Comparison of ENCODE assay signal across 8 cellular contexts in the genomic region with DNA sequence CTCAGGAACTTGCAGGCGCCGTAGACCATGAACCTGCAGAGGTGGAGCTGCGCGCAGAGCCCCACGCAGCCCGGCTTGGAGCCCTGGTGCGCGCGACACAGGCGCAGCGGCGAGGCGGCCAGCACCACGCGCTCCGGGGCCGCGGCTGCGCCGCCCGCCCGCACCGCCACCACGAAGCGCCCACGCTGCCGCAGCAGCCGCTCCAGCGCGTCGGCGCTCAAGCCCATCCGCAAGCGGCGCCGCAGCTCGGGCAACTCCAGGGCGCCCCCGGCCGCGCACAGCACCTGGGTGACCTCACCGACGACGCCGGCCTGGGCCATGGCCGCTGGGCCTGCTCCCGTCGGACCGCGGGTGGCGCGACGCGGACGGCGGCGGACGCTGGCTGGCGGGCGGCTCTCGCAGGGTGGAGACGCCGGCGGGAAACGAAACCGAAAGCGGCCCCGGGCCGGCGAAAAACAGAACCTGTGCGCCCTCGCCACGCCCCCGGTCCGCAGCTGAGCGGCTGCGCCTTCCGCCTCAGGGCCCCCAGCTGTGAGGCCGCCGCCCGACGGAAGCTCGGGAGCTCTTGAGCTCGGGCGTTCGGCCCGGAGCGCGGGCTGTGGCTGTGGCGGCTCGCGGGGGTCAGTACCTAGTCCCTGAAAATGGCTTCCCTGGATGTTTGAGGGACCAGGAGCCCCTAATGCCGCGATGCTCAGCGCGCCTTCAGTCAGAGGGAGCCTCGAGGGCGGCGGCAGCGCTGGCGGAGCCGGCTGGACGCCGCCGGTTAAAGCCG. TPM values are rescaled to one million over a fixed set of nuclear protein-coding genes. Genes with fewer than 3 reads are reported as not detected.
A peak's percentile ranks its signal among the peaks of the same experiment; 100 is the strongest.
DNase-seq lines count a peak whose midpoint lies in the region; ATAC-seq and TF ChIP-seq lines count a peak whose summit lies in the region.

A gene with protein sequence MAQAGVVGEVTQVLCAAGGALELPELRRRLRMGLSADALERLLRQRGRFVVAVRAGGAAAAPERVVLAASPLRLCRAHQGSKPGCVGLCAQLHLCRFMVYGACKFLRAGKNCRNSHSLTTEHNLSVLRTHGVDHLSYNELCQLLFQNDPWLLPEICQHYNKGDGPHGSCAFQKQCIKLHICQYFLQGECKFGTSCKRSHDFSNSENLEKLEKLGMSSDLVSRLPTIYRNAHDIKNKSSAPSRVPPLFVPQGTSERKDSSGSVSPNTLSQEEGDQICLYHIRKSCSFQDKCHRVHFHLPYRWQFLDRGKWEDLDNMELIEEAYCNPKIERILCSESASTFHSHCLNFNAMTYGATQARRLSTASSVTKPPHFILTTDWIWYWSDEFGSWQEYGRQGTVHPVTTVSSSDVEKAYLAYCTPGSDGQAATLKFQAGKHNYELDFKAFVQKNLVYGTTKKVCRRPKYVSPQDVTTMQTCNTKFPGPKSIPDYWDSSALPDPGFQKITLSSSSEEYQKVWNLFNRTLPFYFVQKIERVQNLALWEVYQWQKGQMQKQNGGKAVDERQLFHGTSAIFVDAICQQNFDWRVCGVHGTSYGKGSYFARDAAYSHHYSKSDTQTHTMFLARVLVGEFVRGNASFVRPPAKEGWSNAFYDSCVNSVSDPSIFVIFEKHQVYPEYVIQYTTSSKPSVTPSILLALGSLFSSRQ (minus strand): TSS at position 424 of the 772 bp plus-strand sequence. CDS start 104 bp downstream, at position 320.

- CTCF ChIA-PET in activated CD4-positive, alpha-beta memory T cell treated with anti-CD3 and anti-CD28 coated beads, Interleukin-2, amount 10 ng/mL, durations not matched to agents 7 days and 5 days (lab: Charles Lee) = interaction anchor here (0.9 to 1.3 kb wide), 4 partner anchors 9 to 263 kb away, joined by 3 read pairs; no protein-coding TSS in a partner anchor

- H3K27me3 ChIP-seq in ectodermal cell (ENCODE audit: control insufficient read depth, insufficient read depth, low read length, poor library complexity, severe bottlenecking) = peaks cover 38% of the 10 kb centered on the region

- TF ChIP-seq CTCF in AG09319 (IDR thresholded peaks at IDR 0.05; ENCODE audit: low read depth, low read length) = no peak

- H3K9me3 ChIP-seq in ectodermal cell (ENCODE audit: control insufficient read depth, low read length) = peaks cover 5% of the 10 kb centered on the region

- peaks cover 62% of the 10 kb centered on the region for H3K36me3 Mint-ChIP-seq in activated CD4-positive, alpha-beta memory T cell treated with anti-CD3 and anti-CD28 coated beads, Interleukin-2, amount 10 ng/mL, durations not matched to agents 7 days and 5 days (ENCODE audit: low read depth)

- peaks cover 21% of the 10 kb centered on the region for H3K9me3 Mint-ChIP-seq in activated CD4-positive, alpha-beta memory T cell treated with anti-CD3 and anti-CD28 coated beads, Interleukin-2, amount 10 ng/mL, durations not matched to agents 7 days and 5 days

- peak within 1 kb of the TSS; percentile 45 for H3K4me3 ChIP-seq in ectodermal cell (ENCODE audit: insufficient read depth, low read depth, low read length)

- H3K4me1 ChIP-seq in ectodermal cell (ENCODE audit: control insufficient read depth, insufficient read depth, low read length) = no peaks in the 10 kb centered on the region

- DNase-seq in AG09319 (ENCODE audit: extremely low read depth, low read depth) (peak; percentile 61), NCI-H510A treated with DMSO at 0.1 percent for 48 hours (lab: John Stamatoyannopoulos, UW) (peak; percentile 65), lung microvascular endothelial cell (ENCODE audit: low read depth in 2 of 2) (peak; percentile 92)
- DNase-seq in activated CD4-positive, alpha-beta memory T cell treated with anti-CD3 and anti-CD28 coated beads, Interleukin-2, amount 10 ng/mL, durations not matched to agents 7 days and 5 days = peak; percentile 93
- peak; percentile 69 to 71 (median 69) for DNase-seq in stimulated activated CD4-positive, alpha-beta T cell treated with anti-CD3 and anti-CD28 coated beads, TNF-alpha, amount 100 ng/mL, for 48 hours (ENCODE audit: low read depth in 3 of 3)

- H3K27ac ChIP-seq in ectodermal cell (ENCODE audit: insufficient read depth, low read depth, low read length, poor library complexity, severe bottlenecking) = no peak within 1 kb of the TSS

- peak; percentile 86 for ATAC-seq in GM19023 (IDR thresholded peaks at IDR 0.05; ENCODE audit: unreplicated experiment)
- ATAC-seq in HG03196 (IDR thresholded peaks at IDR 0.05; ENCODE audit: unreplicated experiment) = peak; percentile 94

- H3K36me3 ChIP-seq in ectodermal cell (ENCODE audit: control insufficient read depth, insufficient read depth, low read length) = no peaks in the 10 kb centered on the region

- 1 to 2% methylated on average over 106 of the region's 106 CpGs for WGBS in ectodermal cell, 2 experiments

- H3K27ac Mint-ChIP-seq in activated CD4-positive, alpha-beta memory T cell treated with anti-CD3 and anti-CD28 coated beads, Interleukin-2, amount 10 ng/mL, durations not matched to agents 7 days and 5 days = peak within 1 kb of the TSS; percentile 82

- H3K4me3 Mint-ChIP-seq in activated CD4-positive, alpha-beta memory T cell treated with anti-CD3 and anti-CD28 coated beads, Interleukin-2, amount 10 ng/mL, durations not matched to agents 7 days and 5 days = peak within 1 kb of the TSS; percentile 80

- peaks cover 5% of the 10 kb centered on the region for H3K27me3 Mint-ChIP-seq in activated CD4-positive, alpha-beta memory T cell treated with anti-CD3 and anti-CD28 coated beads, Interleukin-2, amount 10 ng/mL, durations not matched to agents 7 days and 5 days

- POLR2A ChIA-PET in activated CD4-positive, alpha-beta memory T cell treated with anti-CD3 and anti-CD28 coated beads, Interleukin-2, amount 10 ng/mL, durations not matched to agents 7 days and 5 days (lab: Charles Lee) = interaction anchor here (0.6 to 4.8 kb wide), 25 partner anchors 11 to 608 kb away, joined by 3 to 34 read pairs (median 4); partner anchors contain the start of genes HIPK2 and KDM7A

- H3K4me1 Mint-ChIP-seq in activated CD4-positive, alpha-beta memory T cell treated with anti-CD3 and anti-CD28 coated beads, Interleukin-2, amount 10 ng/mL, durations not matched to agents 7 days and 5 days = peaks cover 48% of the 10 kb centered on the region

RNA-seq across cellular contexts. Expression of the gene that starts here (rescaled TPM):
- total RNA-seq in activated CD4-positive, alpha-beta memory T cell treated with anti-CD3 and anti-CD28 coated beads, Interleukin-2, amount 10 ng/mL, durations not matched to agents 7 days and 5 days = 100 to 1,000 TPM; 146 to 151 TPM
- 1.6 TPM for polyA plus RNA-seq in ectodermal cell (2013, experiment 1 of 4)
- 2.9 TPM for polyA plus RNA-seq in ectodermal cell (2013, experiment 2 of 4)
- 1.7 TPM for polyA plus RNA-seq in ectodermal cell (2013, experiment 3 of 4)
- polyA plus RNA-seq in ectodermal cell (2013, experiment 4 of 4) = 2.4 TPM
- 55.4 and 63.3 TPM in 2 replicates for total RNA-seq in lung microvascular endothelial cell
